ENCODE assay signal across 14 cellular contexts in the genomic region with DNA sequence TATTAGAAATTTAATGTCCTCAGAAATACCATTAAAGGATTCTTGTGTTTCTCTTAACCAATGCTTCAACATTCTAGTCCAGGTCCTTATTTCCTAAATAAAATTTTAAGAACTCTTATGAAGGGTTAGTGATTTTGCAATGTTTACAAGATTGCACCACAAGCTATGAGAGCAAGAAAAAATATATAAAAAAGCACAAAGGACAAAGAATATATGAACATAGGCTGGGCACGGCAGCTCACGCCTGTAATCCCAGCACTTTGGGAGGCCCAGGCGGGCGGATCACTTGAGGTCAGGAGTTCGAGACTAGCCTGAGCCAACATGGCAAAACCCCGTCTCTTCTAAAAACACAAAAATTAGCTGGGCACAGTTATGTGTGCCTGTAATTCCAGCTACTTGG. TPM values are rescaled to one million over a fixed set of nuclear protein-coding genes. Genes with fewer than 3 reads are reported as not detected.
DNase-seq lines count a peak whose midpoint lies in the region; ATAC-seq and TF ChIP-seq lines count a peak whose summit lies in the region.
"Had no signal": no experiment of that assay in that cellular context is flagged by ENCODE, and none has a peak within 500 bp of the region (broad histone marks: within the 10 kb centered on the region; RNA-seq: fewer than 3 reads in every experiment).

No MANE protein-coding gene starts in this region.

- TF ChIP-seq CTCF in BJ (IDR thresholded peaks at IDR 0.05; ENCODE audit: insufficient read depth, low read depth, low read length) (no peak), RWPE2 (IDR thresholded peaks at IDR 0.05; ENCODE audit: poor library complexity, severe bottlenecking) (no peak), osteoblast (IDR thresholded peaks at IDR 0.05; ENCODE audit: extremely low read depth, low read depth, low read length) (no peak), GM10266 (IDR thresholded peaks at IDR 0.05; ENCODE audit: control insufficient read depth, insufficient read depth, low read depth, missing control alignments) (no peak)

- H3K9me3 ChIP-seq in RWPE2 (ENCODE audit: severe bottlenecking) (no peaks in the 10 kb centered on the region), osteoblast (ENCODE audit: low read depth, low read length) (no peaks in the 10 kb centered on the region)
- H3K9me3 ChIP-seq: body of pancreas had no signal

- peak overlapping the region; percentile 62 for H2AFZ ChIP-seq in osteoblast (ENCODE audit: low read length)

- no peaks in the 10 kb centered on the region for H3K36me3 ChIP-seq in BJ (ENCODE audit: control insufficient read depth, insufficient read depth, low read length)
- H3K36me3 ChIP-seq in RWPE2 (ENCODE audit: low read depth), result peaks cover 56% of the 10 kb centered on the region
- H3K36me3 ChIP-seq in osteoblast (ENCODE audit: insufficient read depth, low read length), result peaks cover 7% of the 10 kb centered on the region

- peaks cover 94% of the 10 kb centered on the region for H3K79me2 ChIP-seq in osteoblast (ENCODE audit: insufficient read depth, low read length)

- POLR2A ChIA-PET in BJ (lab: Charles Lee), result no interaction called here

- H3K4me3 ChIP-seq in BJ (ENCODE audit: low read depth, low read length) (no peak overlapping the region), RWPE2 (ENCODE audit: severe bottlenecking) (no peak overlapping the region), osteoblast (ENCODE audit: insufficient read depth, low read length) (no peak overlapping the region)
- H3K4me3 ChIP-seq: body of pancreas had no signal

- H3K4me1 ChIP-seq in RWPE2 (ENCODE audit: insufficient read depth, poor library complexity, severe bottlenecking) (peaks cover 13% of the 10 kb centered on the region), osteoblast (ENCODE audit: insufficient read depth, low read length) (peaks cover 45% of the 10 kb centered on the region)
- H3K4me1 ChIP-seq: body of pancreas had no signal

- ATAC-seq in RWPE2 (ENCODE audit: low read depth) (no peak), HG02571 (IDR thresholded peaks at IDR 0.05; ENCODE audit: unreplicated experiment) (no peak), HG02763 (IDR thresholded peaks at IDR 0.05; ENCODE audit: unreplicated experiment) (no peak), GM21576 (IDR thresholded peaks at IDR 0.05; ENCODE audit: unreplicated experiment) (no peak)

- peak overlapping the region; percentile 69 for H3K4me2 ChIP-seq in osteoblast (ENCODE audit: insufficient read depth, low read length)

- H3K27ac ChIP-seq in RWPE2 (ENCODE audit: poor library complexity, severe bottlenecking), result peak overlapping the region; percentile 5
- H3K27ac ChIP-seq in osteoblast (ENCODE audit: low read depth, low read length), result peak overlapping the region; percentile 75

- H3K27me3 ChIP-seq in BJ (ENCODE audit: control insufficient read depth, insufficient read depth, low read length) (no peaks in the 10 kb centered on the region), RWPE2 (ENCODE audit: insufficient read depth, poor library complexity, severe bottlenecking) (no peaks in the 10 kb centered on the region), osteoblast (ENCODE audit: insufficient read depth, low read length) (no peaks in the 10 kb centered on the region)
- H3K27me3 ChIP-seq: body of pancreas had no signal

- DNase-seq in BJ (ENCODE audit: low read depth), result peak; percentile 35
- DNase-seq in RWPE2 (ENCODE audit: low spot score), result no peak
- peak; percentile 88 for DNase-seq in fibroblast of peridontal ligament (ENCODE audit: extremely low read depth)
- DNase-seq in osteoblast (ENCODE audit: insufficient read length, low spot score, missing footprints), result no peak
- DNase-seq in GM10266 (ENCODE audit: extremely low spot score), result no peak
- DNase-seq: activated T-cell treated with anti-CD3 and anti-CD28 coated beads, Interleukin-2, amount 50 U/mL, for 48 hours; CD8-positive, alpha-beta memory T cell; MM.1S; NCI-H510A treated with DMSO at 0.1 percent for 48 hours had no signal

- CTCF ChIA-PET in BJ (lab: Yijun Ruan, JAX), result interaction anchor here (1.3 to 5.1 kb wide), 6 partner anchors 8 to 724 kb away, joined by 3 to 26 read pairs (median 11); no protein-coding TSS in a partner anchor

- H4K20me1 ChIP-seq in osteoblast (ENCODE audit: insufficient read depth, low read length), result no peaks in the 10 kb centered on the region

RNA-seq across cellular contexts. Expression of gene RACGAP1, which starts 7.6 kb away (rescaled TPM):
- 42.8 and 55.3 TPM in 2 replicates for polyA plus RNA-seq in BJ (2011; rRNA removed)
- polyA minus RNA-seq in BJ (2011; rRNA and poly(A)+ RNA removed), result 66.8 and 88.8 TPM in 2 replicates
- total RNA-seq in osteoblast, result 12.7 and 16.5 TPM in 2 replicates

RNA-seq across cellular contexts. Expression of gene ASIC1, which starts 39.7 kb away (rescaled TPM):
- polyA plus RNA-seq in BJ (2011; rRNA removed), result 4.9 and 7.0 TPM in 2 replicates
- 6.5 TPM in 2 replicates for polyA minus RNA-seq in BJ (2011; rRNA and poly(A)+ RNA removed)
- total RNA-seq in osteoblast, result 0.72 and 0.88 TPM in 2 replicates

RNA-seq across cellular contexts. Expression of gene AQP6, which starts 44.9 kb away (rescaled TPM):
- polyA plus RNA-seq in BJ (2011; rRNA removed), result not detected in 2 replicates
- polyA minus RNA-seq in BJ (2011; rRNA and poly(A)+ RNA removed), result not detected in 2 replicates
- not detected in 2 replicates for total RNA-seq in osteoblast
- total RNA-seq: body of pancreas; CD8-positive, alpha-beta memory T cell had no signal
- polyA plus RNA-seq: CD8-positive, alpha-beta memory T cell had no signal

RNA-seq across cellular contexts. Expression of gene AQP5, which starts 56.0 kb away (rescaled TPM):
- polyA plus RNA-seq in BJ (2011; rRNA removed), result not detected in 2 replicates
- not detected in 2 replicates for polyA minus RNA-seq in BJ (2011; rRNA and poly(A)+ RNA removed)
- not detected in 2 replicates for total RNA-seq in osteoblast
- total RNA-seq: CD8-positive, alpha-beta memory T cell had no signal
- polyA plus RNA-seq: CD8-positive, alpha-beta memory T cell; keratinocyte had no signal

Comparison
In these comparisons a context has a peak if more than half of its experiments do, and no peak if none do; other contexts are left out.
1. DNase-seq: peak in BJ (single experiment) and fibroblast of peridontal ligament (single experiment); none in RWPE2 (single experiment), osteoblast (single experiment) and GM10266 (single experiment).